Comparison of ENCODE assay signal across 30 cellular contexts in genomic region chr2:111166115-111166514, GRCh38.
"Had no signal": no experiment of that assay in that cellular context is flagged by ENCODE, and none has a peak within 500 bp of the region (broad histone marks: within the 10 kb centered on the region; RNA-seq: fewer than 3 reads in every experiment).

No MANE protein-coding gene starts in this region.

- H3K9me3 Mint-ChIP-seq: activated CD4-positive, alpha-beta T cell treated with anti-CD3 and anti-CD28 coated beads, Interleukin-2, amount 10 ng/mL, durations not matched to agents 7 days and 5 days; activated naive CD4-positive, alpha-beta T cell treated with anti-CD3 and anti-CD28 coated beads, Interleukin-2, amount 10 ng/mL, durations not matched to agents 7 days and 5 days; activated naive CD8-positive, alpha-beta T cell treated with anti-CD3 and anti-CD28 coated beads for 36 hours had no signal

- ATAC-seq: activated CD4-positive, alpha-beta T cell treated with anti-CD3 and anti-CD28 coated beads for 36 hours; activated CD4-positive, CD25-positive, alpha-beta regulatory T cell treated with anti-CD3 and anti-CD28 coated beads, Interleukin-2, amount 50 U/mL, for 24 hours; activated CD8-positive, alpha-beta T cell treated with anti-CD3 and anti-CD28 coated beads, Interleukin-2, amount 10 ng/mL, durations not matched to agents 7 days and 5 days had no signal

- H3K27me3 ChIP-seq: brain microvascular endothelial cell, SJCRH30 had no signal

- H3K4me3 ChIP-seq: SJCRH30, SK-N-MC had no signal

- H3K4me3 Mint-ChIP-seq: activated CD4-positive, alpha-beta T cell treated with anti-CD3 and anti-CD28 coated beads for 36 hours; activated CD4-positive, alpha-beta T cell treated with anti-CD3 and anti-CD28 coated beads, Interleukin-2, amount 10 ng/mL, durations not matched to agents 7 days and 5 days; activated CD8-positive, alpha-beta T cell treated with anti-CD3 and anti-CD28 coated beads, Interleukin-2, amount 10 ng/mL, durations not matched to agents 7 days and 5 days; activated naive CD4-positive, alpha-beta T cell treated with anti-CD3 and anti-CD28 coated beads, Interleukin-2, amount 10 ng/mL, durations not matched to agents 7 days and 5 days; activated naive CD8-positive, alpha-beta T cell treated with anti-CD3 and anti-CD28 coated beads for 36 hours had no signal

- DNase-seq: activated CD4-positive, alpha-beta T cell treated with anti-CD3 and anti-CD28 coated beads for 36 hours; activated CD4-positive, alpha-beta T cell treated with anti-CD3 and anti-CD28 coated beads, Interleukin-2, amount 10 ng/mL, durations not matched to agents 7 days and 5 days; activated CD4-positive, alpha-beta T cell treated with anti-CD3 and anti-CD28 coated beads, Interleukin-2, amount 50 U/mL, for 48 hours; activated CD8-positive, alpha-beta memory T cell treated with anti-CD3 and anti-CD28 coated beads, Interleukin-2, amount 50 U/mL, for 48 hours; activated CD8-positive, alpha-beta T cell treated with anti-CD3 and anti-CD28 coated beads, Interleukin-2, amount 10 ng/mL, durations not matched to agents 7 days and 5 days; activated effector memory CD4-positive, alpha-beta T cell treated with Interleukin-2 at 50 U/mL for 16 hours; activated naive CD4-positive, alpha-beta T cell treated with anti-CD3 and anti-CD28 coated beads, Interleukin-2, amount 10 ng/mL, durations not matched to agents 7 days and 5 days; activated naive CD8-positive, alpha-beta T cell treated with anti-CD3 and anti-CD28 coated beads for 36 hours; activated T-cell treated with anti-CD3 and anti-CD28 coated beads, Interleukin-2, amount 50 U/mL, for 48 hours; amniotic stem cell; aorta; brain microvascular endothelial cell; central memory CD4-positive, alpha-beta T cell; KG1; MM.1S; MV-4-11; NCI-H1092; NCI-H1436 treated with DMSO at 0.1 percent for 48 hours; NCI-H1694 treated with DMSO at 0.1 percent for 48 hours; NCI-H2029; NCI-H345; NCI-H526; NCI-H748 treated with DMSO at 0.1 percent for 48 hours; NK-92 treated with Interleukin-12 subunit alpha and Interleukin-12 subunit beta, amount 100 ng/mL, for 24 hours; OCI-M1; SHP77; SJCRH30 had no signal

- H3K36me3 ChIP-seq: brain microvascular endothelial cell had no signal

- H3K9me3 ChIP-seq: SJCRH30 had no signal

- H3K27ac Mint-ChIP-seq: activated CD4-positive, alpha-beta T cell treated with anti-CD3 and anti-CD28 coated beads for 36 hours; activated CD4-positive, alpha-beta T cell treated with anti-CD3 and anti-CD28 coated beads, Interleukin-2, amount 10 ng/mL, durations not matched to agents 7 days and 5 days; activated CD8-positive, alpha-beta T cell treated with anti-CD3 and anti-CD28 coated beads, Interleukin-2, amount 10 ng/mL, durations not matched to agents 7 days and 5 days; activated naive CD4-positive, alpha-beta T cell treated with anti-CD3 and anti-CD28 coated beads, Interleukin-2, amount 10 ng/mL, durations not matched to agents 7 days and 5 days; activated naive CD8-positive, alpha-beta T cell treated with anti-CD3 and anti-CD28 coated beads for 36 hours had no signal

- FAIRE-seq: TTC549 had no signal

- H3K27ac ChIP-seq: brain microvascular endothelial cell, SJCRH30, SK-N-MC had no signal
